19 cellular contexts compared by ENCODE assay signal in the genomic region with DNA sequence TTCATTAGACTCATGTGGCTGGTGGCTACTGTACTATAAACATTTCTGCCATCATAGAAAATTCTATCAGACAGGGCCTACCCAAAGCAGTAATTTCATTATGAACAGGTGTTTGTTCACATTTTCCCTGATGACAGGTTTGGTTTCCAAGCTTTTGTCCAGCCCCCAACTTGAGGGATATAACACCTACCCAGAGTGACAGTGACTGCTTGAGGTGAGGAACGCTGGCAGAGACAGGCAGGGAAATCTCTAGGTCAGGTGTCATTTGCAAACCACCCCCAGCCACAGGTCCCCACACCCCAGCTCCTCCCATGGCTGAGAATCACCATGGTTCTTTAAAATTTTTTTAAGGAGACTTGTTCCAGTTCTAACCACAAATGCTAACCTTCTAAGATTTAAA.
"Had no signal": no experiment of that assay in that cellular context is flagged by ENCODE, and none has a peak within 500 bp of the region (broad histone marks: within the 10 kb centered on the region; RNA-seq: fewer than 3 reads in every experiment).

No MANE protein-coding gene starts in this region.

- H3K36me3 ChIP-seq: gastrocnemius medialis, left ventricle myocardium inferior, lower lobe of right lung, prostate gland, right lobe of liver had no signal

- H3K9ac ChIP-seq: parathyroid adenoma had no signal

- H3K4me1 Mint-ChIP-seq: memory B cell; stimulated activated naive B cell treated with anti-CD40 and anti-IgM and Interleukin-4, amounts not matched to agents 10 μg/mL and 1 μg/mL and 100 μg/mL, for 72 hours had no signal

- H3K27ac ChIP-seq: epithelial cell of prostate, esophagus muscularis mucosa, gastrocnemius medialis, heart right ventricle, left ventricle myocardium inferior, lower lobe of right lung, parathyroid adenoma, prostate gland, right lobe of liver had no signal

- ATAC-seq: gastrocnemius medialis; heart right ventricle; left cardiac atrium; lower lobe of right lung; right lobe of liver; stimulated activated naive B cell treated with anti-CD40 and anti-IgM and Interleukin-4, amounts not matched to agents 10 μg/mL and 1 μg/mL and 100 μg/mL, for 72 hours had no signal

- H3K9me3 Mint-ChIP-seq: memory B cell; nephron progenitor cell; stimulated activated naive B cell treated with anti-CD40 and anti-IgM and Interleukin-4, amounts not matched to agents 10 μg/mL and 1 μg/mL and 100 μg/mL, for 72 hours had no signal

- DNase-seq: effector memory CD4-positive, alpha-beta T cell; gastrocnemius medialis; heart right ventricle; kidney; left cardiac atrium; left ventricle myocardium inferior; lower lobe of right lung; midbrain; nephron progenitor cell; retina; right lobe of liver; stimulated activated CD4-positive, alpha-beta T cell treated with anti-CD3 and anti-CD28 coated beads, Interleukin-4, amount 100 ng/mL, for 1 hour; stimulated activated naive B cell treated with anti-CD40 and anti-IgM and Interleukin-4, amounts not matched to agents 10 μg/mL and 1 μg/mL and 100 μg/mL, for 72 hours; trophoblast cell had no signal

- H3K27me3 Mint-ChIP-seq: memory B cell; stimulated activated naive B cell treated with anti-CD40 and anti-IgM and Interleukin-4, amounts not matched to agents 10 μg/mL and 1 μg/mL and 100 μg/mL, for 72 hours had no signal

- H3K4me3 ChIP-seq: esophagus muscularis mucosa, gastrocnemius medialis, heart right ventricle, left ventricle myocardium inferior, lower lobe of right lung, prostate gland, right lobe of liver had no signal

- H3K27me3 ChIP-seq: esophagus muscularis mucosa, gastrocnemius medialis, heart right ventricle, right lobe of liver had no signal

- H3K4me3 Mint-ChIP-seq: memory B cell; nephron progenitor cell; stimulated activated naive B cell treated with anti-CD40 and anti-IgM and Interleukin-4, amounts not matched to agents 10 μg/mL and 1 μg/mL and 100 μg/mL, for 72 hours had no signal

- H3K9me3 ChIP-seq: esophagus muscularis mucosa, gastrocnemius medialis, heart right ventricle, left ventricle myocardium inferior, lower lobe of right lung, prostate gland, right lobe of liver had no signal

- H3K4me1 ChIP-seq: esophagus muscularis mucosa, gastrocnemius medialis, heart right ventricle, left ventricle myocardium inferior, lower lobe of right lung, parathyroid adenoma, prostate gland, right lobe of liver had no signal

- H3K27ac Mint-ChIP-seq: memory B cell; nephron progenitor cell; stimulated activated naive B cell treated with anti-CD40 and anti-IgM and Interleukin-4, amounts not matched to agents 10 μg/mL and 1 μg/mL and 100 μg/mL, for 72 hours had no signal

- H3K36me3 Mint-ChIP-seq: memory B cell; stimulated activated naive B cell treated with anti-CD40 and anti-IgM and Interleukin-4, amounts not matched to agents 10 μg/mL and 1 μg/mL and 100 μg/mL, for 72 hours had no signal
